21 cellular contexts compared by ENCODE assay signal in genomic region chr18:79429381-79429780, GRCh38.
"Had no signal": no experiment of that assay in that cellular context is flagged by ENCODE, and none has a peak within 500 bp of the region (broad histone marks: within the 10 kb centered on the region; RNA-seq: fewer than 3 reads in every experiment).

No MANE protein-coding gene starts in this region.

- H3K4me1 Mint-ChIP-seq: activated CD8-positive, alpha-beta memory T cell treated with anti-CD3 and anti-CD28 coated beads, Interleukin-2, amount 10 ng/mL, durations not matched to agents 7 days and 5 days had no signal

- H3K27ac Mint-ChIP-seq: activated CD4-positive, alpha-beta T cell treated with anti-CD3 and anti-CD28 coated beads for 36 hours; activated CD8-positive, alpha-beta memory T cell treated with anti-CD3 and anti-CD28 coated beads, Interleukin-2, amount 10 ng/mL, durations not matched to agents 7 days and 5 days; activated naive CD8-positive, alpha-beta T cell treated with anti-CD3 and anti-CD28 coated beads, Interleukin-2, amount 10 ng/mL, durations not matched to agents 7 days and 5 days; neural progenitor cell; progenitor cell of endocrine pancreas had no signal

- DNase-seq: activated CD4-positive, alpha-beta T cell treated with anti-CD3 and anti-CD28 coated beads for 36 hours; activated CD4-positive, alpha-beta T cell treated with anti-CD3 and anti-CD28 coated beads, Interleukin-2, amount 50 U/mL, for 4 hours; activated CD8-positive, alpha-beta memory T cell treated with anti-CD3 and anti-CD28 coated beads, Interleukin-2, amount 10 ng/mL, durations not matched to agents 7 days and 5 days; activated naive CD8-positive, alpha-beta T cell treated with anti-CD3 and anti-CD28 coated beads, Interleukin-2, amount 10 ng/mL, durations not matched to agents 7 days and 5 days; activated T-cell treated with anti-CD3 and anti-CD28 coated beads for 4 hours; amygdala; cerebellar nuclear complex; cortex of kidney; heart left ventricle; lower lobe of right lung; naive thymus-derived CD8-positive, alpha-beta T cell; retina; stimulated activated CD4-positive, alpha-beta T cell treated with anti-CD3 and anti-CD28 coated beads, Interleukin-4, amount 100 ng/mL, for 1 hour; stimulated activated naive CD4-positive, alpha-beta T cell; T-helper 9 cell; testis had no signal

- H3K27ac ChIP-seq: epithelial cell of prostate, gastroesophageal sphincter, heart left ventricle, lower lobe of right lung, neural progenitor cell, testis, vagina had no signal

- H3K9me3 Mint-ChIP-seq: activated naive CD8-positive, alpha-beta T cell treated with anti-CD3 and anti-CD28 coated beads, Interleukin-2, amount 10 ng/mL, durations not matched to agents 7 days and 5 days; naive thymus-derived CD8-positive, alpha-beta T cell; neural progenitor cell had no signal

- H3K9me3 ChIP-seq: gastroesophageal sphincter, heart left ventricle, lower lobe of right lung, testis, vagina had no signal

- H3K36me3 Mint-ChIP-seq: activated CD8-positive, alpha-beta memory T cell treated with anti-CD3 and anti-CD28 coated beads, Interleukin-2, amount 10 ng/mL, durations not matched to agents 7 days and 5 days; neural progenitor cell had no signal

- H3K27me3 ChIP-seq: gastroesophageal sphincter, heart left ventricle, neural progenitor cell, testis, vagina had no signal

- H3K27me3 Mint-ChIP-seq: activated CD4-positive, alpha-beta T cell treated with anti-CD3 and anti-CD28 coated beads for 36 hours; activated CD8-positive, alpha-beta memory T cell treated with anti-CD3 and anti-CD28 coated beads, Interleukin-2, amount 10 ng/mL, durations not matched to agents 7 days and 5 days; activated naive CD8-positive, alpha-beta T cell treated with anti-CD3 and anti-CD28 coated beads, Interleukin-2, amount 10 ng/mL, durations not matched to agents 7 days and 5 days; naive thymus-derived CD8-positive, alpha-beta T cell had no signal

- H3K4me3 Mint-ChIP-seq: activated CD4-positive, alpha-beta T cell treated with anti-CD3 and anti-CD28 coated beads for 36 hours; activated CD8-positive, alpha-beta memory T cell treated with anti-CD3 and anti-CD28 coated beads, Interleukin-2, amount 10 ng/mL, durations not matched to agents 7 days and 5 days; activated naive CD8-positive, alpha-beta T cell treated with anti-CD3 and anti-CD28 coated beads, Interleukin-2, amount 10 ng/mL, durations not matched to agents 7 days and 5 days; naive thymus-derived CD8-positive, alpha-beta T cell; neural progenitor cell had no signal

- ATAC-seq: activated CD4-positive, alpha-beta T cell treated with anti-CD3 and anti-CD28 coated beads for 36 hours; activated CD8-positive, alpha-beta memory T cell treated with anti-CD3 and anti-CD28 coated beads, Interleukin-2, amount 10 ng/mL, durations not matched to agents 7 days and 5 days; gastroesophageal sphincter; heart left ventricle; lower lobe of right lung; naive thymus-derived CD8-positive, alpha-beta T cell had no signal
